ENCODE assay signal across 24 cellular contexts in the genomic region with DNA sequence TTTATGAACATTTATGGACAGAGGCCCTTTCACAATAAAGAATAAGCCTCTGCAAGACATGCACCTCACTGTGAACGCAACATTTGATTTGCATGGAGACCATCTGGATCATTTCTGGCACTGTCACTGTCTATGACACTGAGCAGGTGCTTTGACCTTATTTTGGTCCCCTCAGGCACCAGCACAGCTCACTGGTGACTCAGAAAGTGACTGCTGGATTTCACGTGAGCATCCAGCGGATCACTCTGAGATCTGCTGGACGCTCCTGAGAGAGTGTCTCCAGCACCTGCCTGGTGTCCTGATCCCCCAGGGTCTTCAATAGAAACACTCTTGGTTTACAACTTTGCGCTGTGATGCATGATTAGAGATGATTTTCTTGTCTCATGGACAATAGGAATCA.
"Had no signal": no experiment of that assay in that cellular context is flagged by ENCODE, and none has a peak within 500 bp of the region (broad histone marks: within the 10 kb centered on the region; RNA-seq: fewer than 3 reads in every experiment).

No MANE protein-coding gene starts in this region.

- H3K4me1 ChIP-seq: esophagus muscularis mucosa, foreskin keratinocyte, gastroesophageal sphincter, heart left ventricle, left lung, neural progenitor cell, psoas muscle, sigmoid colon, testis, tibial artery, upper lobe of right lung, uterus had no signal

- DNase-seq: dermis blood vessel endothelial cell; effector memory CD4-positive, alpha-beta T cell; foreskin keratinocyte; heart left ventricle; kidney; left lung; mesenchymal stem cell; mucosa of descending colon; naive thymus-derived CD4-positive, alpha-beta T cell; psoas muscle; right cardiac atrium; sigmoid colon; stimulated activated CD4-positive, alpha-beta T cell treated with anti-CD3 and anti-CD28 coated beads, Interleukin-4, amount 100 ng/mL, for 4 hours; stimulated activated naive CD8-positive, alpha-beta T cell treated with anti-CD3 and anti-CD28 coated beads, Interleukin-15, Interleukin-2, amounts not matched to agents 100 U/mL and 50 U/mL, for 24 hours; substantia nigra; testis; tibial artery; upper lobe of right lung; uterus had no signal

- H3K9me3 ChIP-seq: esophagus muscularis mucosa, gastroesophageal sphincter, heart left ventricle, left lung, mucosa of descending colon, psoas muscle, sigmoid colon, testis, tibial artery, upper lobe of right lung, uterus had no signal

- H3K4me3 ChIP-seq: coronary artery, esophagus muscularis mucosa, gastroesophageal sphincter, heart left ventricle, hepatocyte, left lung, mucosa of descending colon, neural progenitor cell, psoas muscle, sigmoid colon, testis, tibial artery, upper lobe of right lung, uterus had no signal

- H3K27ac ChIP-seq: coronary artery, esophagus muscularis mucosa, foreskin keratinocyte, gastroesophageal sphincter, heart left ventricle, hepatocyte, left lung, neural progenitor cell, psoas muscle, sigmoid colon, testis, tibial artery, upper lobe of right lung, uterus had no signal

- H3K27me3 ChIP-seq: esophagus muscularis mucosa, foreskin keratinocyte, gastroesophageal sphincter, heart left ventricle, hepatocyte, left lung, neural progenitor cell, sigmoid colon, testis, tibial artery, upper lobe of right lung, uterus had no signal

- H3K36me3 ChIP-seq: esophagus muscularis mucosa, gastroesophageal sphincter, heart left ventricle, left lung, neural progenitor cell, sigmoid colon, tibial artery, upper lobe of right lung, uterus had no signal
